8 cellular contexts compared by ENCODE assay signal in the genomic region with DNA sequence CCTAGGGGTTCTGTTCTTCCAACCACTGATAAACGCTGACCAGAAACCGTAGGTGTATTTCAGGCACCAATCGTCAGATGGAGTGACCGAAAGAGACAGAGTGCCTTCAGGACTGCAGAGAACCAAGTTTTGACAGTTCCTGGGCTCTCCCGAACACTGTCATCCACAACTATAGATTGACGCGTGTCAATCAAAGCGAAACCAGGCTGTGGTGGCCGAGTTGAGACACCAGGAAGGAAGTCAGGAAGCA. TPM values are rescaled to one million over a fixed set of nuclear protein-coding genes. Genes with fewer than 3 reads are reported as not detected.
DNase-seq lines count a peak whose midpoint lies in the region; ATAC-seq, FAIRE-seq and TF ChIP-seq lines count a peak whose summit lies in the region.

No MANE protein-coding gene starts in this region.

- no peaks in the 10 kb centered on the region for H3K9me3 Mint-ChIP-seq in activated naive CD8-positive, alpha-beta T cell treated with anti-CD3 and anti-CD28 coated beads, Interleukin-2, amount 10 ng/mL, durations not matched to agents 7 days and 5 days

- H3K4me3 Mint-ChIP-seq in activated naive CD8-positive, alpha-beta T cell treated with anti-CD3 and anti-CD28 coated beads, Interleukin-2, amount 10 ng/mL, durations not matched to agents 7 days and 5 days, result peak overlapping the region; percentile 93

- CTCF ChIA-PET in HepG2 (lab: Yijun Ruan, JAX; ENCODE audit: low intra/inter-chr PET ratio, low total read pairs), result no interaction called here

- intact Hi-C loops in HepG2 (cut with micrococcal nuclease; ENCODE audit: unreplicated experiment) (loop anchor here (1.0 to 5.0 kb wide), 3 partner anchors 27 to 155 kb away; partner anchors contain the start of genes KRABD2 and PFAS), transverse colon (cut with DNase I; ENCODE audit: low total_unique reads) (loop anchor here (2.0 kb wide), 1 partner anchor 36 kb away; no protein-coding TSS in a partner anchor)

- peaks cover 51% of the 10 kb centered on the region for H3K4me1 Mint-ChIP-seq in activated naive CD8-positive, alpha-beta T cell treated with anti-CD3 and anti-CD28 coated beads, Interleukin-2, amount 10 ng/mL, durations not matched to agents 7 days and 5 days

- DNase-seq in activated naive CD8-positive, alpha-beta T cell treated with anti-CD3 and anti-CD28 coated beads, Interleukin-2, amount 10 ng/mL, durations not matched to agents 7 days and 5 days, result no peak
- peak; percentile 86 for DNase-seq in HepG2 (ENCODE audit: low spot score)
- DNase-seq in transverse colon, result no peak
- DNase-seq in H4 (ENCODE audit: low spot score), result no peak
- DNase-seq in RPMI8226, result no peak

- no TSS peak for BruUV-seq in HepG2 (replicated peaks; lab: Mats Ljungman, UMichigan)

- peaks cover 2% of the 10 kb centered on the region for H3K27me3 Mint-ChIP-seq in activated naive CD8-positive, alpha-beta T cell treated with anti-CD3 and anti-CD28 coated beads, Interleukin-2, amount 10 ng/mL, durations not matched to agents 7 days and 5 days

- H3K79me2 ChIP-seq in HepG2 (ENCODE audit: insufficient read depth, low read length), result no peaks in the 10 kb centered on the region

- H3K4me3 ChIP-seq in HepG2 (replicated peaks in 1 of 3; ENCODE audit: insufficient read depth in 1 of 3, low read depth in 2 of 3, low read length in 3 of 3) (peak overlapping the region; percentile 69 to 85 (median 70)), transverse colon (peak overlapping the region; percentile 46 to 82 (median 52))

- in situ Hi-C loops in HepG2 (cut with HindIII; ENCODE audit: extremely low pct_ligation_motif_present, low pct_unique_long_range_greater_than_20kb), result loop anchor here (5.0 kb wide), 2 partner anchors 35 to 80 kb away; no protein-coding TSS in a partner anchor
- in situ Hi-C loops in transverse colon (cut with MboI; ENCODE audit: low pct_ligation_motif_present in 1 of 4, low pct_unique_long_range_greater_than_20kb in 1 of 4, low sequenced_read_pairs in 3 of 4), result no loop called here

- H3K27ac Mint-ChIP-seq in activated naive CD8-positive, alpha-beta T cell treated with anti-CD3 and anti-CD28 coated beads, Interleukin-2, amount 10 ng/mL, durations not matched to agents 7 days and 5 days, result peak overlapping the region; percentile 95

- peaks cover 36% of the 10 kb centered on the region for H3K4me1 ChIP-seq in HepG2 (ENCODE audit: insufficient read depth, low read length)
- H3K4me1 ChIP-seq in transverse colon, result peaks cover 8 to 36% (median 20%) of the 10 kb centered on the region in 4 donors

- H4K20me1 ChIP-seq in HepG2 (ENCODE audit: insufficient read depth, low read length), result peaks cover 4% of the 10 kb centered on the region; the same call in 1 of the 2 replicates

- H2AFZ ChIP-seq in HepG2 (ENCODE audit: low read length), result no peak overlapping the region

- TF ChIP-seq POLR2A in HepG2 (IDR thresholded peaks at IDR 0.05; ENCODE audit: insufficient read depth in 1 of 2, low read depth in 2 of 2, low read length in 2 of 2), result no peak
- no peak for TF ChIP-seq POLR2A in transverse colon (IDR thresholded peaks at IDR 0.05)

- POLR2A ChIA-PET in activated naive CD8-positive, alpha-beta T cell treated with anti-CD3 and anti-CD28 coated beads, Interleukin-2, amount 10 ng/mL, durations not matched to agents 7 days and 5 days (lab: Charles Lee), result interaction anchor here (0.8 to 7.9 kb wide), 16 partner anchors 8 to 336 kb away, joined by 3 to 149 read pairs (median 7); partner anchors contain the start of genes AURKB, BORCS6, CTC1 and PFAS
- POLR2A ChIA-PET in HepG2 (lab: Yijun Ruan, JAX), result interaction anchor here (1.0 to 7.7 kb wide), 17 partner anchors 11 to 213 kb away, joined by 3 to 111 read pairs (median 6); partner anchors contain the start of genes AURKB, BORCS6, CTC1 and NDEL1

- H3K27me3 ChIP-seq in HepG2 (ENCODE audit: control insufficient read depth in 1 of 2, insufficient read depth in 2 of 2, low read length in 2 of 2) (no peaks in the 10 kb centered on the region; a peak in 1 of 5 replicates), transverse colon (no peaks in the 10 kb centered on the region)

- FAIRE-seq in HepG2 (lab: Jason Lieb, UNC), result no peak

- H3K27ac ChIP-seq in 22Rv1 (peak overlapping the region; percentile 98), HepG2 (ENCODE audit: extremely low read length, insufficient read depth, low read length) (peak overlapping the region; percentile 91), transverse colon (peak overlapping the region; percentile 95 to 99 (median 98))

- TF ChIP-seq RAD21 in HepG2 (CRISPR knock-in tag; IDR thresholded peaks at IDR 0.05), result no peak

- no peak for TF ChIP-seq EP300 in HepG2 (IDR thresholded peaks at IDR 0.05; ENCODE audit: low read depth in 2 of 2, low read length in 2 of 2)
- no peak for TF ChIP-seq EP300 in HepG2 (CRISPR knock-in tag; IDR thresholded peaks at IDR 0.05; ENCODE audit: borderline replicate concordance)
- no peak for TF ChIP-seq EP300 in transverse colon (IDR thresholded peaks at IDR 0.05; ENCODE audit: low read depth)

- H3K36me3 ChIP-seq in HepG2 (replicated peaks in 1 of 2; ENCODE audit: control insufficient read depth in 1 of 2, insufficient read depth in 2 of 2, low read length in 2 of 2) (peaks cover 0 to 3% of the 10 kb centered on the region in 2 experiments; a peak in 1 of 5 replicates), transverse colon (no peaks in the 10 kb centered on the region)

- H3K9me3 ChIP-seq in HepG2 (ENCODE audit: low read length) (no peaks in the 10 kb centered on the region), transverse colon (no peaks in the 10 kb centered on the region)

- H3K4me2 ChIP-seq in HepG2 (ENCODE audit: low read depth, low read length), result peak overlapping the region; percentile 95

- peak overlapping the region; percentile 80 for H3K9ac ChIP-seq in HepG2 (ENCODE audit: insufficient read depth, low read depth, low read length)

- WGBS in HepG2 (ENCODE audit: low lambda C conversion rate), result 0% methylated on average over 4 of the region's 9 CpGs
- 1% methylated on average over 9 of the region's 9 CpGs; no CpG with 5 or more reads in 1 of the 2 donors for WGBS in transverse colon (ENCODE audit: low coverage in 1 of 2), 2 donors

- peak; percentile 26 for ATAC-seq in GM18873 (IDR thresholded peaks at IDR 0.05; ENCODE audit: low FRiP score, unreplicated experiment)
- ATAC-seq in HG03342 (IDR thresholded peaks at IDR 0.05; ENCODE audit: unreplicated experiment), result peak; percentile 30
- peak; percentile 40 for ATAC-seq in activated naive CD8-positive, alpha-beta T cell treated with anti-CD3 and anti-CD28 coated beads, Interleukin-2, amount 10 ng/mL, durations not matched to agents 7 days and 5 days (ENCODE audit: low read depth)
- ATAC-seq in HepG2, result peak; percentile 41; the same call in 2 of the 3 replicates

- TF ChIP-seq CTCF in 22Rv1 (IDR thresholded peaks at IDR 0.05), result no peak
- no peak for TF ChIP-seq CTCF in HepG2 (CRISPR knock-in tag; IDR thresholded peaks at IDR 0.05)
- TF ChIP-seq CTCF in transverse colon (IDR thresholded peaks at IDR 0.05), result peak in 1 of 5 experiments; percentile 1

- H3K36me3 Mint-ChIP-seq in activated naive CD8-positive, alpha-beta T cell treated with anti-CD3 and anti-CD28 coated beads, Interleukin-2, amount 10 ng/mL, durations not matched to agents 7 days and 5 days, result peaks cover 10% of the 10 kb centered on the region

RNA-seq across cellular contexts. Expression of gene AURKB, which starts 11.9 kb away (rescaled TPM):
- total RNA-seq in activated naive CD8-positive, alpha-beta T cell treated with anti-CD3 and anti-CD28 coated beads, Interleukin-2, amount 10 ng/mL, durations not matched to agents 7 days and 5 days, result 100 to 1,000 TPM; 128 to 152 TPM
- total RNA-seq in HepG2 (2016; rRNA removed; fragmentation: Illumina TruSeq; extraction: Trizol) (67.7 and 75.3 TPM in 2 replicates), transverse colon (1 to 10 TPM; 2.2 to 8.6 (median 5.6) TPM)
- total RNA-seq in HepG2 (2016; cell fraction: cytosol; rRNA removed; fragmentation: Illumina TruSeq; extraction: Trizol; ENCODE audit: low read depth), result 35.3 and 36.5 TPM in 2 replicates
- 56.7 and 73.3 TPM in 2 replicates for total RNA-seq in HepG2 (2016; cell fraction: insoluble cytoplasmic fraction; rRNA removed; fragmentation: Illumina TruSeq; extraction: Trizol)
- total RNA-seq in HepG2 (2016; cell fraction: membrane; rRNA removed; fragmentation: Illumina TruSeq; extraction: Trizol), result 32.1 and 37.8 TPM in 2 replicates
- 41.9 and 49.2 TPM in 2 replicates for total RNA-seq in HepG2 (2016; cell fraction: nucleus; rRNA removed; fragmentation: Illumina TruSeq; extraction: Trizol)
- 21.8 and 29.5 TPM in 2 replicates for polyA plus RNA-seq in HepG2 (2011; rRNA removed)
- 13.9 and 23.3 TPM in 2 replicates for polyA plus RNA-seq in HepG2 (2011; cell fraction: cytosol; rRNA removed)
- polyA plus RNA-seq in HepG2 (2011; cell fraction: nucleus; rRNA removed), result 85.7 and 130 TPM in 2 replicates
- 28.3 and 50.5 TPM in 2 replicates for polyA plus RNA-seq in HepG2 (2012)
- polyA plus RNA-seq in HepG2 (2016; cell fraction: cytosol; fragmentation: Illumina TruSeq; extraction: Trizol; ENCODE audit: low read depth), result 34.3 and 37.3 TPM in 2 replicates
- 64.2 and 89.6 TPM in 2 replicates for polyA plus RNA-seq in HepG2 (2016; cell fraction: insoluble cytoplasmic fraction; fragmentation: Illumina TruSeq; extraction: Trizol; ENCODE audit: low read depth)
- 33.8 and 35.0 TPM in 2 replicates for polyA plus RNA-seq in HepG2 (2016; cell fraction: membrane; fragmentation: Illumina TruSeq; extraction: Trizol; ENCODE audit: low read depth)
- 113 and 123 TPM in 2 replicates for polyA plus RNA-seq in HepG2 (2016; cell fraction: nucleus; fragmentation: Illumina TruSeq; extraction: Trizol; ENCODE audit: insufficient read depth, low read depth)
- polyA minus RNA-seq in HepG2 (2011; rRNA and poly(A)+ RNA removed; ENCODE audit: low replicate concordance), result 58.9 and 154 TPM in 2 replicates
- polyA minus RNA-seq in HepG2 (2011; cell fraction: cytosol; rRNA and poly(A)+ RNA removed), result 9.3 and 12.4 TPM in 2 replicates
- polyA minus RNA-seq in HepG2 (2011; cell fraction: nucleus; rRNA and poly(A)+ RNA removed), result 39.9 and 62.1 TPM in 2 replicates
- 33.4 and 50.5 TPM in 2 replicates for total RNA-seq in H4 (2014; rRNA removed; shearing (Covaris generic))

RNA-seq across cellular contexts. Expression of gene CTC1, which starts 25.6 kb away (rescaled TPM):
- total RNA-seq in activated naive CD8-positive, alpha-beta T cell treated with anti-CD3 and anti-CD28 coated beads, Interleukin-2, amount 10 ng/mL, durations not matched to agents 7 days and 5 days, result 100 to 1,000 TPM; 129 to 130 TPM
- 5.4 and 7.2 TPM in 2 replicates for total RNA-seq in HepG2 (2016; rRNA removed; fragmentation: Illumina TruSeq; extraction: Trizol)
- 1.7 and 2.9 TPM in 2 replicates for total RNA-seq in HepG2 (2016; cell fraction: cytosol; rRNA removed; fragmentation: Illumina TruSeq; extraction: Trizol; ENCODE audit: low read depth)
- total RNA-seq in HepG2 (2016; cell fraction: insoluble cytoplasmic fraction; rRNA removed; fragmentation: Illumina TruSeq; extraction: Trizol), result 4.3 and 7.4 TPM in 2 replicates
- total RNA-seq in HepG2 (2016; cell fraction: membrane; rRNA removed; fragmentation: Illumina TruSeq; extraction: Trizol), result 1.3 and 3.2 TPM in 2 replicates
- total RNA-seq in HepG2 (2016; cell fraction: nucleus; rRNA removed; fragmentation: Illumina TruSeq; extraction: Trizol), result 12.4 and 13.3 TPM in 2 replicates
- polyA plus RNA-seq in HepG2 (2011; rRNA removed), result 18.9 and 22.0 TPM in 2 replicates
- polyA plus RNA-seq in HepG2 (2011; cell fraction: cytosol; rRNA removed), result 4.5 and 5.5 TPM in 2 replicates
- 144 and 158 TPM in 2 replicates for polyA plus RNA-seq in HepG2 (2011; cell fraction: nucleus; rRNA removed)
- polyA plus RNA-seq in HepG2 (2012), result 18.5 and 21.5 TPM in 2 replicates
- polyA plus RNA-seq in HepG2 (2016; cell fraction: cytosol; fragmentation: Illumina TruSeq; extraction: Trizol; ENCODE audit: low read depth), result 0.61 and 0.67 TPM in 2 replicates
- polyA plus RNA-seq in HepG2 (2016; cell fraction: insoluble cytoplasmic fraction; fragmentation: Illumina TruSeq; extraction: Trizol; ENCODE audit: low read depth), result 5.3 and 5.5 TPM in 2 replicates
- polyA plus RNA-seq in HepG2 (2016; cell fraction: membrane; fragmentation: Illumina TruSeq; extraction: Trizol; ENCODE audit: low read depth), result 0.97 and 1.4 TPM in 2 replicates
- polyA plus RNA-seq in HepG2 (2016; cell fraction: nucleus; fragmentation: Illumina TruSeq; extraction: Trizol; ENCODE audit: insufficient read depth, low read depth), result 46.8 and 52.7 TPM in 2 replicates
- polyA minus RNA-seq in HepG2 (2011; rRNA and poly(A)+ RNA removed; ENCODE audit: low replicate concordance), result 24.4 and 39.3 TPM in 2 replicates
- polyA minus RNA-seq in HepG2 (2011; cell fraction: cytosol; rRNA and poly(A)+ RNA removed), result 4.7 and 6.2 TPM in 2 replicates
- 57.3 and 73.7 TPM in 2 replicates for polyA minus RNA-seq in HepG2 (2011; cell fraction: nucleus; rRNA and poly(A)+ RNA removed)
- 100 to 1,000 TPM in 1 of 4 donors, 10 to 100 TPM in 3; 19.9 to 139 (median 31.7) TPM for total RNA-seq in transverse colon
- total RNA-seq in H4 (2014; rRNA removed; shearing (Covaris generic)), result 3.0 and 3.3 TPM in 2 replicates

RNA-seq across cellular contexts. Expression of gene PFAS, which starts 26.8 kb away (rescaled TPM):
- total RNA-seq in activated naive CD8-positive, alpha-beta T cell treated with anti-CD3 and anti-CD28 coated beads, Interleukin-2, amount 10 ng/mL, durations not matched to agents 7 days and 5 days, result 10 to 100 TPM; 47.2 to 56.8 TPM
- total RNA-seq in HepG2 (2016; rRNA removed; fragmentation: Illumina TruSeq; extraction: Trizol) (42.8 and 58.2 TPM in 2 replicates), transverse colon (10 to 100 TPM in 2 of 4 donors, 1 to 10 TPM in 1, under 1 TPM in 1; 0.75 to 24.9 (median 8.9) TPM)
- total RNA-seq in HepG2 (2016; cell fraction: cytosol; rRNA removed; fragmentation: Illumina TruSeq; extraction: Trizol; ENCODE audit: low read depth), result 3.9 and 4.1 TPM in 2 replicates
- total RNA-seq in HepG2 (2016; cell fraction: insoluble cytoplasmic fraction; rRNA removed; fragmentation: Illumina TruSeq; extraction: Trizol), result 36.4 and 46.8 TPM in 2 replicates
- total RNA-seq in HepG2 (2016; cell fraction: membrane; rRNA removed; fragmentation: Illumina TruSeq; extraction: Trizol), result 10.3 and 10.7 TPM in 2 replicates
- total RNA-seq in HepG2 (2016; cell fraction: nucleus; rRNA removed; fragmentation: Illumina TruSeq; extraction: Trizol), result 39.8 and 46.9 TPM in 2 replicates
- 45.7 and 49.4 TPM in 2 replicates for polyA plus RNA-seq in HepG2 (2011; rRNA removed)
- polyA plus RNA-seq in HepG2 (2011; cell fraction: cytosol; rRNA removed), result 11.1 and 14.3 TPM in 2 replicates
- polyA plus RNA-seq in HepG2 (2011; cell fraction: nucleus; rRNA removed), result 242 and 334 TPM in 2 replicates
- 27.4 and 34.4 TPM in 2 replicates for polyA plus RNA-seq in HepG2 (2012)
- 1.7 and 1.8 TPM in 2 replicates for polyA plus RNA-seq in HepG2 (2016; cell fraction: cytosol; fragmentation: Illumina TruSeq; extraction: Trizol; ENCODE audit: low read depth)
- 24.1 and 31.4 TPM in 2 replicates for polyA plus RNA-seq in HepG2 (2016; cell fraction: insoluble cytoplasmic fraction; fragmentation: Illumina TruSeq; extraction: Trizol; ENCODE audit: low read depth)
- 4.5 and 5.1 TPM in 2 replicates for polyA plus RNA-seq in HepG2 (2016; cell fraction: membrane; fragmentation: Illumina TruSeq; extraction: Trizol; ENCODE audit: low read depth)
- polyA plus RNA-seq in HepG2 (2016; cell fraction: nucleus; fragmentation: Illumina TruSeq; extraction: Trizol; ENCODE audit: insufficient read depth, low read depth), result 118 and 131 TPM in 2 replicates
- polyA minus RNA-seq in HepG2 (2011; rRNA and poly(A)+ RNA removed; ENCODE audit: low replicate concordance), result 158 and 300 TPM in 2 replicates
- polyA minus RNA-seq in HepG2 (2011; cell fraction: cytosol; rRNA and poly(A)+ RNA removed), result 20.2 and 30.2 TPM in 2 replicates
- polyA minus RNA-seq in HepG2 (2011; cell fraction: nucleus; rRNA and poly(A)+ RNA removed), result 53.2 and 63.2 TPM in 2 replicates
- total RNA-seq in H4 (2014; rRNA removed; shearing (Covaris generic)), result 13.5 and 18.4 TPM in 2 replicates

RNA-seq across cellular contexts. Expression of gene BORCS6, which starts 32.3 kb away (rescaled TPM):
- 10 to 100 TPM; 15.7 to 16.5 TPM for total RNA-seq in activated naive CD8-positive, alpha-beta T cell treated with anti-CD3 and anti-CD28 coated beads, Interleukin-2, amount 10 ng/mL, durations not matched to agents 7 days and 5 days
- total RNA-seq in HepG2 (2016; rRNA removed; fragmentation: Illumina TruSeq; extraction: Trizol) (5.1 and 5.3 TPM in 2 replicates), transverse colon (10 to 100 TPM in 3 of 4 donors, 1 to 10 TPM in 1; 3.2 to 17.1 (median 12.7) TPM)
- total RNA-seq in HepG2 (2016; cell fraction: cytosol; rRNA removed; fragmentation: Illumina TruSeq; extraction: Trizol; ENCODE audit: low read depth), result 1.3 and 1.4 TPM in 2 replicates
- total RNA-seq in HepG2 (2016; cell fraction: insoluble cytoplasmic fraction; rRNA removed; fragmentation: Illumina TruSeq; extraction: Trizol), result 4.3 and 5.3 TPM in 2 replicates
- total RNA-seq in HepG2 (2016; cell fraction: membrane; rRNA removed; fragmentation: Illumina TruSeq; extraction: Trizol), result 3.0 and 3.2 TPM in 2 replicates
- total RNA-seq in HepG2 (2016; cell fraction: nucleus; rRNA removed; fragmentation: Illumina TruSeq; extraction: Trizol), result 2.1 and 2.4 TPM in 2 replicates
- 2.0 and 3.2 TPM in 2 replicates for polyA plus RNA-seq in HepG2 (2011; rRNA removed)
- 3.3 and 3.8 TPM in 2 replicates for polyA plus RNA-seq in HepG2 (2011; cell fraction: cytosol; rRNA removed)
- 1.8 and 2.1 TPM in 2 replicates for polyA plus RNA-seq in HepG2 (2011; cell fraction: nucleus; rRNA removed)
- 2.9 and 3.6 TPM in 2 replicates for polyA plus RNA-seq in HepG2 (2012)
- polyA plus RNA-seq in HepG2 (2016; cell fraction: cytosol; fragmentation: Illumina TruSeq; extraction: Trizol; ENCODE audit: low read depth), result 1.1 TPM in 2 replicates
- 4.1 and 5.6 TPM in 2 replicates for polyA plus RNA-seq in HepG2 (2016; cell fraction: insoluble cytoplasmic fraction; fragmentation: Illumina TruSeq; extraction: Trizol; ENCODE audit: low read depth)
- 1.5 and 1.8 TPM in 2 replicates for polyA plus RNA-seq in HepG2 (2016; cell fraction: membrane; fragmentation: Illumina TruSeq; extraction: Trizol; ENCODE audit: low read depth)
- polyA plus RNA-seq in HepG2 (2016; cell fraction: nucleus; fragmentation: Illumina TruSeq; extraction: Trizol; ENCODE audit: insufficient read depth, low read depth), result 2.6 and 2.8 TPM in 2 replicates
- 6.1 and 8.3 TPM in 2 replicates for polyA minus RNA-seq in HepG2 (2011; rRNA and poly(A)+ RNA removed; ENCODE audit: low replicate concordance)
- polyA minus RNA-seq in HepG2 (2011; cell fraction: cytosol; rRNA and poly(A)+ RNA removed), result 2.1 and 3.3 TPM in 2 replicates
- polyA minus RNA-seq in HepG2 (2011; cell fraction: nucleus; rRNA and poly(A)+ RNA removed), result 1.2 and 1.9 TPM in 2 replicates
- total RNA-seq in H4 (2014; rRNA removed; shearing (Covaris generic)), result 0.62 and 0.68 TPM in 2 replicates

RNA-seq across cellular contexts. Expression of gene TMEM107, which starts 46.1 kb away (rescaled TPM):
- 10 to 100 TPM; 39.5 to 46.4 TPM for total RNA-seq in activated naive CD8-positive, alpha-beta T cell treated with anti-CD3 and anti-CD28 coated beads, Interleukin-2, amount 10 ng/mL, durations not matched to agents 7 days and 5 days
- total RNA-seq in HepG2 (2016; rRNA removed; fragmentation: Illumina TruSeq; extraction: Trizol) (3.8 and 15.3 TPM in 2 replicates), transverse colon (10 to 100 TPM in 2 of 4 donors, 1 to 10 TPM in 2; 1.5 to 74.6 (median 18.3) TPM)
- 138 and 159 TPM in 2 replicates for total RNA-seq in HepG2 (2016; cell fraction: cytosol; rRNA removed; fragmentation: Illumina TruSeq; extraction: Trizol; ENCODE audit: low read depth)
- total RNA-seq in HepG2 (2016; cell fraction: insoluble cytoplasmic fraction; rRNA removed; fragmentation: Illumina TruSeq; extraction: Trizol), result 4.0 and 13.1 TPM in 2 replicates
- 25.0 and 29.6 TPM in 2 replicates for total RNA-seq in HepG2 (2016; cell fraction: membrane; rRNA removed; fragmentation: Illumina TruSeq; extraction: Trizol)
- total RNA-seq in HepG2 (2016; cell fraction: nucleus; rRNA removed; fragmentation: Illumina TruSeq; extraction: Trizol), result 18.7 and 21.8 TPM in 2 replicates
- 4.5 and 7.2 TPM in 2 replicates for polyA plus RNA-seq in HepG2 (2011; rRNA removed)
- polyA plus RNA-seq in HepG2 (2011; cell fraction: cytosol; rRNA removed), result 5.0 and 5.5 TPM in 2 replicates
- 3.9 and 4.3 TPM in 2 replicates for polyA plus RNA-seq in HepG2 (2011; cell fraction: nucleus; rRNA removed)
- 2.6 and 3.6 TPM in 2 replicates for polyA plus RNA-seq in HepG2 (2012)
- polyA plus RNA-seq in HepG2 (2016; cell fraction: cytosol; fragmentation: Illumina TruSeq; extraction: Trizol; ENCODE audit: low read depth), result 2.4 and 3.4 TPM in 2 replicates
- polyA plus RNA-seq in HepG2 (2016; cell fraction: insoluble cytoplasmic fraction; fragmentation: Illumina TruSeq; extraction: Trizol; ENCODE audit: low read depth), result 3.4 and 3.5 TPM in 2 replicates
- polyA plus RNA-seq in HepG2 (2016; cell fraction: membrane; fragmentation: Illumina TruSeq; extraction: Trizol; ENCODE audit: low read depth), result 2.1 and 3.3 TPM in 2 replicates
- 4.5 and 4.6 TPM in 2 replicates for polyA plus RNA-seq in HepG2 (2016; cell fraction: nucleus; fragmentation: Illumina TruSeq; extraction: Trizol; ENCODE audit: insufficient read depth, low read depth)
- polyA minus RNA-seq in HepG2 (2011; rRNA and poly(A)+ RNA removed; ENCODE audit: low replicate concordance), result 121 and 165 TPM in 2 replicates
- polyA minus RNA-seq in HepG2 (2011; cell fraction: cytosol; rRNA and poly(A)+ RNA removed), result 34.2 and 36.5 TPM in 2 replicates
- polyA minus RNA-seq in HepG2 (2011; cell fraction: nucleus; rRNA and poly(A)+ RNA removed), result 79.1 and 96.4 TPM in 2 replicates
- 1.7 and 13.3 TPM in 2 replicates for total RNA-seq in H4 (2014; rRNA removed; shearing (Covaris generic))
